In the genomic region with DNA sequence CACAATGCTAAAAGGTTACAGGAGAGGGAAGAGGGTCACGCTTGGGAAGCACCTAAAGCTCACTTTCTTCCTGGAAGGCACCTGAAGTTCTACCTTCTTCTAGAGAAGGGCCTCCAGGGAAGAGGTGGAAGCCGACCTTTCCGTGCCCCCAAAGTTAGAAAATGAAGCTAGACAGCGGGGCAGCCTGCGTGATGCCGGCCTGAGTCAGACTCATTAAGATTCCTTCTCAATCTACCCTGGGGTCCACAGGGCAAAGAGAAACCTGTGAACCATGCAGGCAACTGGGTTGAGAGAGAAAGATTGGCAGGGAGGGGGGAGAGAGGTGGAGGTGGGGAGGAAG, we compare ENCODE assay signal across 1 cellular context.
TF ChIP-seq lines count a peak whose summit lies in the region.

No MANE protein-coding gene starts in this region.

TF ChIP-seq in HCT116, 20 proteins besides CTCF, POLR2A, EP300 and RAD21 (continued from another document):
- TF ChIP-seq REST (IDR thresholded peaks at IDR 0.05; ENCODE audit: low read depth) (no peak), ZFX (IDR thresholded peaks at IDR 0.05) (no peak), JUND (IDR thresholded peaks at IDR 0.05) (peak; percentile 69; the same call in 1 of the 2 replicates), TCF7L2 (IDR thresholded peaks at IDR 0.05; ENCODE audit: borderline replicate concordance, extremely low read depth, insufficient read depth, insufficient read length) (no peak), EGR1 (IDR thresholded peaks at IDR 0.05; ENCODE audit: low read depth) (no peak), CEBPB (IDR thresholded peaks at IDR 0.05; ENCODE audit: low read depth) (no peak), ELF1 (IDR thresholded peaks at IDR 0.05; ENCODE audit: borderline replicate concordance, low read depth) (no peak), YY1 (IDR thresholded peaks at IDR 0.05; ENCODE audit: extremely low read depth, insufficient replicate concordance, low read depth, low read length) (no peak), SIN3A (IDR thresholded peaks at IDR 0.05; ENCODE audit: low read depth) (no peak), EZH2phosphoT487 (IDR thresholded peaks at IDR 0.05; ENCODE audit: borderline replicate concordance) (no peak), EZH2 (IDR thresholded peaks at IDR 0.05) (no peak), SRF (IDR thresholded peaks at IDR 0.05; ENCODE audit: low read depth) (no peak), CBX3 (IDR thresholded peaks at IDR 0.05; ENCODE audit: low read depth) (no peak), ATF3 (IDR thresholded peaks at IDR 0.05) (no peak), POLR2AphosphoS5 (IDR thresholded peaks at IDR 0.05; ENCODE audit: low read depth, low read length) (no peak), ZNF274 (IDR thresholded peaks at IDR 0.05; ENCODE audit: low read depth, low read length) (no peak)
- TF ChIP-seq, protein P1, sequence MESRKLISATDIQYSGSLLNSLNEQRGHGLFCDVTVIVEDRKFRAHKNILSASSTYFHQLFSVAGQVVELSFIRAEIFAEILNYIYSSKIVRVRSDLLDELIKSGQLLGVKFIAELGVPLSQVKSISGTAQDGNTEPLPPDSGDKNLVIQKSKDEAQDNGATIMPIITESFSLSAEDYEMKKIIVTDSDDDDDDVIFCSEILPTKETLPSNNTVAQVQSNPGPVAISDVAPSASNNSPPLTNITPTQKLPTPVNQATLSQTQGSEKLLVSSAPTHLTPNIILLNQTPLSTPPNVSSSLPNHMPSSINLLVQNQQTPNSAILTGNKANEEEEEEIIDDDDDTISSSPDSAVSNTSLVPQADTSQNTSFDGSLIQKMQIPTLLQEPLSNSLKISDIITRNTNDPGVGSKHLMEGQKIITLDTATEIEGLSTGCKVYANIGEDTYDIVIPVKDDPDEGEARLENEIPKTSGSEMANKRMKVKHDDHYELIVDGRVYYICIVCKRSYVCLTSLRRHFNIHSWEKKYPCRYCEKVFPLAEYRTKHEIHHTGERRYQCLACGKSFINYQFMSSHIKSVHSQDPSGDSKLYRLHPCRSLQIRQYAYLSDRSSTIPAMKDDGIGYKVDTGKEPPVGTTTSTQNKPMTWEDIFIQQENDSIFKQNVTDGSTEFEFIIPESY (IDR thresholded peaks at IDR 0.05; ENCODE audit: extremely low read depth, insufficient replicate concordance, low read length): no peak
